9 cellular contexts compared by ENCODE assay signal in the genomic region with DNA sequence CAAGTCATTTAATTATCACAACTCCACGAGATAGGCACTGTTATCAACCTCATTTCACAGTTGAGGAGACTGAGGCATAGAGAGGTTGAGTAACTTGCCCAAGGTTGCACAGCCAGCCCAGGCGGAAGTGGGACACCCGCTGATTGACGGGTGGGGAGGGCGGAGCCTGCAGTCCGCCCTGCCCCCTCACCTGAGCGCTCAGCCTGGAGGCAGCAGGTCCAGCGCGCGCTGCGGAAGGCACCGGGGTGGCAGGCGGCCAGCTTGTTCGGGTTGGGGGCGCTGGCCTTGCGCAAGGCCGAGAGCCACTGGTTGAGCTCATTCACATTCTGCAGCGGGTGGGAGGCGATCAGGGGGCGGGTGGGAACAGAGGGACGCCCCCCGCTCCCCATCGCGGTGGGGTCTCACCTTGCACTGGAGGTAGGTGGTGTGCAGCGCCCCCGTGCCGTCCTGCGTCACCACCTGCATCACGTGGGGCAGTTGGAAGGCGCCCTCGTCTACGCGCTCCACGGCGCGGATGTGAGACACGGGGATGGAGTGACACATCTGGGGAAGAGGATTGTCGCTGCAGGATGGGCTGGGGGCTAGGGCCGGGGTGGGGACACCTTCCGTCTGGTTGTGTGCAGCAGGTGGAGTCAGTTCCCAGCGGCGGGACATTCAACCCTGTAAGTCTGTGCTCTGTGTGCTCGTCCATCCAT. TPM values are rescaled to one million over a fixed set of nuclear protein-coding genes. Genes with fewer than 3 reads are reported as not detected.
DNase-seq lines count a peak whose midpoint lies in the region; ATAC-seq and TF ChIP-seq lines count a peak whose summit lies in the region.
"Had no signal": no experiment of that assay in that cellular context is flagged by ENCODE, and none has a peak within 500 bp of the region (broad histone marks: within the 10 kb centered on the region; RNA-seq: fewer than 3 reads in every experiment).

No MANE protein-coding gene starts in this region.

- no peak overlapping the region for H3K4me3 Mint-ChIP-seq in glutamatergic neuron (ENCODE audit: unreplicated experiment)

- H3K4me1 ChIP-seq in MM.1S (ENCODE audit: low read length), result no peaks in the 10 kb centered on the region

- no peaks in the 10 kb centered on the region for H3F3A ChIP-seq in MM.1S (ENCODE audit: insufficient read depth, low read length)

- H3K4me2 ChIP-seq in MM.1S (ENCODE audit: low read depth, low read length), result no peak overlapping the region

- peaks cover 4% of the 10 kb centered on the region for H3K27me3 Mint-ChIP-seq in glutamatergic neuron (ENCODE audit: unreplicated experiment)

- no peak overlapping the region for H3K9ac ChIP-seq in MM.1S (ENCODE audit: low read length)

- no peak overlapping the region for H3K27ac Mint-ChIP-seq in glutamatergic neuron (ENCODE audit: unreplicated experiment)

- no peaks in the 10 kb centered on the region for H4K20me1 ChIP-seq in MM.1S (ENCODE audit: insufficient read depth, low read length)

- H3K9me2 ChIP-seq in MM.1S (replicated peaks; ENCODE audit: insufficient read depth, low read length), result no peaks in the 10 kb centered on the region

- TF ChIP-seq CTCF in MM.1S (IDR thresholded peaks at IDR 0.05; ENCODE audit: low read length), result no peak
- TF ChIP-seq CTCF in glutamatergic neuron (IDR thresholded peaks at IDR 0.05; ENCODE audit: partially characterized antibody, unreplicated experiment), result no peak

- H3K9me3 ChIP-seq in MM.1S (replicated peaks; ENCODE audit: insufficient read depth, low read length), result no peaks in the 10 kb centered on the region
- H3K9me3 ChIP-seq in iPS-18c (ENCODE audit: control insufficient read depth, insufficient read depth, low read length), result no peaks in the 10 kb centered on the region

- H3K36me3 Mint-ChIP-seq in glutamatergic neuron (ENCODE audit: unreplicated experiment), result no peaks in the 10 kb centered on the region

- no peaks in the 10 kb centered on the region for H3K79me2 ChIP-seq in MM.1S (ENCODE audit: low read length)

- H3K27me3 ChIP-seq in MM.1S (replicated peaks; ENCODE audit: insufficient read depth, low read length), result no peaks in the 10 kb centered on the region

- H3K9me3 Mint-ChIP-seq in glutamatergic neuron (ENCODE audit: unreplicated experiment), result peaks cover 4% of the 10 kb centered on the region

- no peak overlapping the region for H3K27ac ChIP-seq in MM.1S (ENCODE audit: low read length)

- H3K4me3 ChIP-seq in MM.1S (ENCODE audit: low read length) (peak overlapping the region; percentile 15; the same call in 1 of the 2 replicates), iPS-18c (ENCODE audit: insufficient read depth, low read depth, low read length) (peak overlapping the region; percentile 63)

- no peak overlapping the region for H2AFZ ChIP-seq in MM.1S (ENCODE audit: low read length)

- no peaks in the 10 kb centered on the region for H3K36me3 ChIP-seq in MM.1S (replicated peaks; ENCODE audit: insufficient read depth, low read length)

- DNase-seq in MM.1S (no peak), activated T-cell treated with anti-CD3 and anti-CD28 coated beads for 48 hours (ENCODE audit: low read depth) (peak; percentile 71), glutamatergic neuron (no peak)
- peak; percentile 29 to 57 for DNase-seq in stimulated activated CD8-positive, alpha-beta memory T cell treated with anti-CD3 and anti-CD28 coated beads, Interleukin-15, amount 100 ng/mL, for 48 hours (ENCODE audit: low read depth in 2 of 2)

- no peak for ATAC-seq in HG03196 (IDR thresholded peaks at IDR 0.05; ENCODE audit: unreplicated experiment)
- no peak for ATAC-seq in HG03139 (IDR thresholded peaks at IDR 0.05; ENCODE audit: unreplicated experiment)
- ATAC-seq in HG03280 (IDR thresholded peaks at IDR 0.05; ENCODE audit: unreplicated experiment), result no peak

- H3K4me1 Mint-ChIP-seq in glutamatergic neuron (ENCODE audit: low read depth, unreplicated experiment), result no peaks in the 10 kb centered on the region

RNA-seq across cellular contexts. Expression of a gene that starts 31.7 kb away (rescaled TPM):
- total RNA-seq in glutamatergic neuron (ENCODE audit: unreplicated experiment), result not detected
- total RNA-seq: fibroblast of villous mesenchyme had no signal

RNA-seq across cellular contexts. Expression of a gene that starts 45.6 kb away (rescaled TPM):
- total RNA-seq in glutamatergic neuron (ENCODE audit: unreplicated experiment), result not detected
- total RNA-seq: fibroblast of villous mesenchyme had no signal

RNA-seq across cellular contexts. Expression of a gene that starts 47.4 kb away (rescaled TPM):
- 4.3 TPM for total RNA-seq in glutamatergic neuron (ENCODE audit: unreplicated experiment)
- total RNA-seq: fibroblast of villous mesenchyme had no signal

Comparison
In these comparisons a context has a peak if more than half of its experiments do, and no peak if none do; other contexts are left out.
1. DNase-seq: peak in activated T-cell treated with anti-CD3 and anti-CD28 coated beads for 48 hours (single experiment) and stimulated activated CD8-positive, alpha-beta memory T cell treated with anti-CD3 and anti-CD28 coated beads, Interleukin-15, amount 100 ng/mL, for 48 hours (2 of 2); none in MM.1S (single experiment) and glutamatergic neuron (single experiment).